In genomic region chr6:37618916-37619605, GRCh38 we compare ENCODE assay signal across 1 cellular context.
TF ChIP-seq lines count a peak whose summit lies in the region.

No MANE protein-coding gene starts in this region.

TF ChIP-seq in GM23338, 12 proteins besides CTCF, POLR2A, EP300 and RAD21 (continued from another document):
- no peak for TF ChIP-seq ZNF462 (CRISPR knock-in tag; IDR thresholded peaks at IDR 0.05)
- no peak for TF ChIP-seq POLR2AphosphoS5 (IDR thresholded peaks at IDR 0.05; ENCODE audit: low read depth)
